Comparison of ENCODE assay signal across 19 cellular contexts in genomic region chr11:120548682-120549209, GRCh38. TPM values are rescaled to one million over a fixed set of nuclear protein-coding genes. Genes with fewer than 3 reads are reported as not detected.
DNase-seq lines count a peak whose midpoint lies in the region; ATAC-seq and TF ChIP-seq lines count a peak whose summit lies in the region.
"Had no signal": no experiment of that assay in that cellular context is flagged by ENCODE, and none has a peak within 500 bp of the region (broad histone marks: within the 10 kb centered on the region; RNA-seq: fewer than 3 reads in every experiment).

No MANE protein-coding gene starts in this region.

- ATAC-seq in heart left ventricle (no peak), Right ventricle myocardium superior (ENCODE audit: poor library complexity) (no peak), GM21390 (IDR thresholded peaks at IDR 0.05; ENCODE audit: unreplicated experiment) (no peak)
- ATAC-seq: activated CD8-positive, alpha-beta T cell treated with anti-CD3 and anti-CD28 coated beads for 36 hours; stimulated activated memory B cell treated with anti-CD40 and anti-IgM and Interleukin-4, amounts not matched to agents 10 μg/mL and 1 μg/mL and 100 μg/mL, for 72 hours had no signal

- no peak overlapping the region for H3K4me3 ChIP-seq in heart left ventricle
- H3K4me3 ChIP-seq in dorsolateral prefrontal cortex = no peak overlapping the region
- H3K4me3 ChIP-seq in mesodermal cell (ENCODE audit: extremely low read depth, insufficient read depth, low read length, poor library complexity, severe bottlenecking) = no peak overlapping the region
- no peak overlapping the region for H3K4me3 ChIP-seq in tibial artery
- H3K4me3 ChIP-seq: Peyer's patch had no signal

- no peak for DNase-seq in heart left ventricle
- DNase-seq in Right ventricle myocardium superior = no peak
- no peak for DNase-seq in dorsolateral prefrontal cortex
- DNase-seq in tibial artery = no peak
- no peak for DNase-seq in stimulated activated CD4-positive, alpha-beta T cell treated with anti-CD3 and anti-CD28 coated beads, Interleukin-4, amount 100 ng/mL, for 24 hours
- no peak for DNase-seq in SHP77 (lab: John Stamatoyannopoulos, UW)
- DNase-seq: activated CD8-positive, alpha-beta T cell treated with anti-CD3 and anti-CD28 coated beads for 36 hours; activated naive CD8-positive, alpha-beta T cell treated with anti-CD3 and anti-CD28 coated beads, Interleukin-2, amount 10 ng/mL, durations not matched to agents 7 days and 5 days; DMS153; endodermal cell; NCI-H1092 treated with DMSO at 0.1 percent for 48 hours; NCI-H748 treated with DMSO at 0.1 percent for 48 hours; Peyer's patch; WERI-Rb-1 had no signal

- intact Hi-C loops in heart left ventricle (cut with DNase I) (no loop called here), Right ventricle myocardium superior (cut with DNase I) (no loop called here), dorsolateral prefrontal cortex (cut with DNase I) (loop anchor here in 1 of 2 donors (2.0 to 5.0 kb wide), 2 partner anchors 14 to 36 kb away; partner anchors contain the start of gene GRIK4), tibial artery (cut with DNase I; ENCODE audit: low total_unique reads) (no loop called here)

- H3K9me3 ChIP-seq in heart left ventricle (no peaks in the 10 kb centered on the region), mesodermal cell (ENCODE audit: control insufficient read depth, low read length) (no peaks in the 10 kb centered on the region), tibial artery (no peaks in the 10 kb centered on the region)
- H3K9me3 ChIP-seq: Peyer's patch had no signal

- H3K27ac ChIP-seq in heart left ventricle = peak overlapping the region; percentile 23 to 85 (median 74)
- peak overlapping the region in 57 of 59 donors; percentile 21 to 94 (median 80) for H3K27ac ChIP-seq in dorsolateral prefrontal cortex
- H3K27ac ChIP-seq in mesodermal cell (ENCODE audit: low read depth, low read length, severe bottlenecking) = peak overlapping the region; percentile 71
- H3K27ac ChIP-seq in tibial artery = peak overlapping the region; percentile 77 to 83
- H3K27ac ChIP-seq: HL-60, KMS-11, Peyer's patch, WERI-Rb-1 had no signal

- H3K36me3 ChIP-seq in heart left ventricle (no peaks in the 10 kb centered on the region), mesodermal cell (ENCODE audit: control insufficient read depth, insufficient read depth, low read length) (no peaks in the 10 kb centered on the region), tibial artery (no peaks in the 10 kb centered on the region)
- H3K36me3 ChIP-seq: Peyer's patch, WERI-Rb-1 had no signal

- WGBS in heart left ventricle, 4 donors = 69 to 72% (median 71%) methylated on average over 6 of the region's 6 CpGs
- 64 to 78% methylated on average over 4 to 6 of the region's 6 CpGs for WGBS in mesodermal cell (ENCODE audit: insufficient coverage in 2 of 2), 2 experiments

- H3K27me3 ChIP-seq in heart left ventricle (no peaks in the 10 kb centered on the region), dorsolateral prefrontal cortex (no peaks in the 10 kb centered on the region), tibial artery (no peaks in the 10 kb centered on the region)
- H3K27me3 ChIP-seq: Peyer's patch had no signal

- TF ChIP-seq CTCF in heart left ventricle (IDR thresholded peaks at IDR 0.05) = no peak
- TF ChIP-seq CTCF in dorsolateral prefrontal cortex (IDR thresholded peaks at IDR 0.05 in 54 of 56, conservative IDR thresholded peaks at IDR 0.05 in 2 of 56; ENCODE audit: low read depth in 1 of 56, partially characterized antibody in 56 of 56) = peak in 2 of 56 donors; percentile 17 to 19
- no peak for TF ChIP-seq CTCF in tibial artery (IDR thresholded peaks at IDR 0.05)

- TF ChIP-seq POLR2A in heart left ventricle (IDR thresholded peaks at IDR 0.05) = no peak

- peaks cover 0 to 36% (median 21%) of the 10 kb centered on the region in 12 donors for H3K4me1 ChIP-seq in heart left ventricle
- peaks cover 41% of the 10 kb centered on the region for H3K4me1 ChIP-seq in mesodermal cell (ENCODE audit: control insufficient read depth, insufficient read depth, low read length, poor library complexity, severe bottlenecking)
- H3K4me1 ChIP-seq in tibial artery = peaks cover 0 to 31% (median 28%) of the 10 kb centered on the region in 4 donors

RNA-seq across cellular contexts. Expression of gene GRIK4, which starts 37.2 kb away (rescaled TPM):
- total RNA-seq in heart left ventricle = under 1 TPM in 4 of 9 donors, not detected in 5; 0.07 to 0.45 (median 0.13) TPM
- under 1 TPM in 1 of 2 donors, not detected in 1; 0.04 TPM for polyA plus RNA-seq in heart left ventricle
- total RNA-seq in Right ventricle myocardium superior = 0.11 TPM
- total RNA-seq in dorsolateral prefrontal cortex = 10 to 100 TPM in 116 of 120 experiments, 1 to 10 TPM in 4; 7.8 to 24.1 (median 14.8) TPM
- 0.88 TPM for polyA plus RNA-seq in mesodermal cell (2013, experiment 1 of 2)
- 0.61 TPM for polyA plus RNA-seq in mesodermal cell (2013, experiment 2 of 2)
- total RNA-seq: activated CD8-positive, alpha-beta T cell treated with anti-CD3 and anti-CD28 coated beads for 36 hours; activated naive CD8-positive, alpha-beta T cell treated with anti-CD3 and anti-CD28 coated beads, Interleukin-2, amount 10 ng/mL, durations not matched to agents 7 days and 5 days had no signal
